8 cellular contexts compared by ENCODE assay signal in the genomic region with DNA sequence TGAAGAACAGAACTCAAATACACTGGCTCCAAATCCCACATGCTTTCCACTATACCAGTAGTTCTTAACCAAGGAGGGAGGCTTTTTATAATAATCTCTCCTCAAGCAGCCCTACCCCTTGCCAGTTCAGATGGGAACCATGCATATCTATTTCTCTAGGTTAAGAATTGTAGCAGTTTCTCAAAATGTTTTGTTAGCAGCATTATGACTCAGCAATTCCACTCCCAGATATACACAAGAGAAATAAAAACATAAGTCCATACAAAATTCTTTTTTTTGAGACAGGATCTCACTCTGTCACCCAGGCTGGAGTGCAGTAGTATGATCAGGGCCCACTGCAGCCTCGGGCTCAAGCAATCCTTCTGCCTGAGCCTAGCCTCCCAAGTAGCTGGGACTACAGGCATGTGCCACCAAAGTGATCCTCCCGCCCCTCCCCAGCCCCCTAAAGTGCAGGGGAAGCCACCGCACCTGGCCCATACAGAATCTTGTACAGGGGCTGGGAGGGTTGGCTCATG. TPM values are rescaled to one million over a fixed set of nuclear protein-coding genes. Genes with fewer than 3 reads are reported as not detected.
DNase-seq lines count a peak whose midpoint lies in the region; ATAC-seq and TF ChIP-seq lines count a peak whose summit lies in the region.

No MANE protein-coding gene starts in this region.

- no peak for TF ChIP-seq CTCF in uterus (IDR thresholded peaks at IDR 0.05)

- H3K4me1 ChIP-seq in adipocyte (ENCODE audit: control insufficient read depth, insufficient read depth, low read length) (peaks cover 58% of the 10 kb centered on the region), uterus (no peaks in the 10 kb centered on the region)

- DNase-seq in activated naive CD4-positive, alpha-beta T cell treated with anti-CD3 and anti-CD28 coated beads, Interleukin-2, amount 50 U/mL, for 72 hours (ENCODE audit: low spot score in 2 of 2): no peak
- no peak for DNase-seq in activated naive CD4-positive, alpha-beta T cell treated with anti-CD3 and anti-CD28 coated beads, Interleukin-2, amount 10 ng/mL, durations not matched to agents 7 days and 5 days
- DNase-seq in adipocyte (ENCODE audit: low read depth) (peak; percentile 88), left ventricle myocardium superior (no peak), uterus (no peak), NCI-H128 (lab: John Stamatoyannopoulos, UW; ENCODE audit: unreplicated experiment) (no peak), SHP77 (lab: John Stamatoyannopoulos, UW) (no peak)

- no peak for ATAC-seq in activated naive CD4-positive, alpha-beta T cell treated with anti-CD3 and anti-CD28 coated beads, Interleukin-2, amount 50 U/mL, for 72 hours
- ATAC-seq in left ventricle myocardium superior: peak; percentile 20
- no peak for ATAC-seq in GM19023 (IDR thresholded peaks at IDR 0.05; ENCODE audit: unreplicated experiment)

- H3K36me3 ChIP-seq in adipocyte (ENCODE audit: control insufficient read depth, insufficient read depth, low read length, severe bottlenecking) (peaks cover 71% of the 10 kb centered on the region), uterus (no peaks in the 10 kb centered on the region)

- no peaks in the 10 kb centered on the region for H3K27me3 Mint-ChIP-seq in activated naive CD4-positive, alpha-beta T cell treated with anti-CD3 and anti-CD28 coated beads, Interleukin-2, amount 10 ng/mL, durations not matched to agents 7 days and 5 days

- CTCF ChIA-PET in activated naive CD4-positive, alpha-beta T cell treated with anti-CD3 and anti-CD28 coated beads, Interleukin-2, amount 10 ng/mL, durations not matched to agents 7 days and 5 days (lab: Charles Lee): no interaction called here

- H3K9ac ChIP-seq in adipocyte (ENCODE audit: low read length): peak overlapping the region; percentile 61

- H3K4me3 Mint-ChIP-seq in activated naive CD4-positive, alpha-beta T cell treated with anti-CD3 and anti-CD28 coated beads, Interleukin-2, amount 10 ng/mL, durations not matched to agents 7 days and 5 days: no peak overlapping the region

- H3K4me3 ChIP-seq in adipocyte (ENCODE audit: low read length): no peak overlapping the region
- H3K4me3 ChIP-seq in uterus: no peak overlapping the region

- peak overlapping the region; percentile 42 to 56 for H3K27ac ChIP-seq in uterus

- peaks cover 22% of the 10 kb centered on the region for H3K4me1 Mint-ChIP-seq in activated naive CD4-positive, alpha-beta T cell treated with anti-CD3 and anti-CD28 coated beads, Interleukin-2, amount 10 ng/mL, durations not matched to agents 7 days and 5 days

- H3K9me3 Mint-ChIP-seq in activated naive CD4-positive, alpha-beta T cell treated with anti-CD3 and anti-CD28 coated beads, Interleukin-2, amount 50 U/mL, for 72 hours: no peaks in the 10 kb centered on the region
- no peaks in the 10 kb centered on the region for H3K9me3 Mint-ChIP-seq in activated naive CD4-positive, alpha-beta T cell treated with anti-CD3 and anti-CD28 coated beads, Interleukin-2, amount 10 ng/mL, durations not matched to agents 7 days and 5 days

- peaks cover 5 to 59% of the 10 kb centered on the region in 2 donors for H3K36me3 Mint-ChIP-seq in activated naive CD4-positive, alpha-beta T cell treated with anti-CD3 and anti-CD28 coated beads, Interleukin-2, amount 50 U/mL, for 72 hours
- H3K36me3 Mint-ChIP-seq in activated naive CD4-positive, alpha-beta T cell treated with anti-CD3 and anti-CD28 coated beads, Interleukin-2, amount 10 ng/mL, durations not matched to agents 7 days and 5 days: peaks cover 46% of the 10 kb centered on the region

- H3K9me3 ChIP-seq in adipocyte (ENCODE audit: control insufficient read depth, low read length) (no peaks in the 10 kb centered on the region), uterus (no peaks in the 10 kb centered on the region)

- peak overlapping the region; percentile 10 to 23 for H3K27ac Mint-ChIP-seq in activated naive CD4-positive, alpha-beta T cell treated with anti-CD3 and anti-CD28 coated beads, Interleukin-2, amount 50 U/mL, for 72 hours
- H3K27ac Mint-ChIP-seq in activated naive CD4-positive, alpha-beta T cell treated with anti-CD3 and anti-CD28 coated beads, Interleukin-2, amount 10 ng/mL, durations not matched to agents 7 days and 5 days: no peak overlapping the region

- H3K27me3 ChIP-seq in adipocyte (replicated peaks; ENCODE audit: control insufficient read depth, insufficient read depth, low read length): no peaks in the 10 kb centered on the region
- H3K27me3 ChIP-seq in uterus: no peaks in the 10 kb centered on the region

- no peak for TF ChIP-seq POLR2A in uterus (IDR thresholded peaks at IDR 0.05)

- intact Hi-C loops in left ventricle myocardium superior (cut with micrococcal nuclease): no loop called here
- intact Hi-C loops in uterus (cut with DNase I; ENCODE audit: low total_unique reads): no loop called here

RNA-seq across cellular contexts. Expression of a gene that starts 18.1 kb away (rescaled TPM):
- total RNA-seq in activated naive CD4-positive, alpha-beta T cell treated with anti-CD3 and anti-CD28 coated beads, Interleukin-2, amount 50 U/mL, for 72 hours: 100 to 1,000 TPM; 103 to 143 TPM
- total RNA-seq in left ventricle myocardium superior (238 TPM), uterus (100 to 1,000 TPM in 1 of 4 donors, 10 to 100 TPM in 3; 17.9 to 109 (median 50.4) TPM)

RNA-seq across cellular contexts. Expression of a gene that starts 38.2 kb away (rescaled TPM):
- 10 to 100 TPM; 42.5 to 78.1 TPM for total RNA-seq in activated naive CD4-positive, alpha-beta T cell treated with anti-CD3 and anti-CD28 coated beads, Interleukin-2, amount 50 U/mL, for 72 hours
- total RNA-seq in left ventricle myocardium superior (2,442 TPM), uterus (1,000 to 10,000 TPM in 1 of 4 donors, 100 to 1,000 TPM in 2, 10 to 100 TPM in 1; 28.8 to 1,391 (median 758) TPM)
